In genomic region chr18:12007063-12007462, GRCh38 we compare ENCODE assay signal across 2 cellular contexts.
A peak's percentile ranks its signal among the peaks of the same experiment; 100 is the strongest.
TF ChIP-seq lines count a peak whose summit lies in the region.

No MANE protein-coding gene starts in this region.

TF ChIP-seq in IMR-90, 13 proteins besides CTCF, POLR2A, EP300 and RAD21:
- TF ChIP-seq CHD1 (IDR thresholded peaks at IDR 0.05; ENCODE audit: low read depth, low read length) = no peak
- TF ChIP-seq MAZ (IDR thresholded peaks at IDR 0.05; ENCODE audit: borderline replicate concordance, low read depth, low read length) = no peak
- TF ChIP-seq RCOR1 (IDR thresholded peaks at IDR 0.05; ENCODE audit: insufficient replicate concordance, low read length) = no peak
- TF ChIP-seq BHLHE40 (IDR thresholded peaks at IDR 0.05; ENCODE audit: low read depth, low read length) = no peak
- TF ChIP-seq NFE2L2 (IDR thresholded peaks at IDR 0.05; ENCODE audit: low read depth, low read length) = no peak
- TF ChIP-seq ELK1 (IDR thresholded peaks at IDR 0.05; ENCODE audit: borderline replicate concordance, low read depth, low read length) = no peak
- no peak for TF ChIP-seq SMC3 (IDR thresholded peaks at IDR 0.05; ENCODE audit: low read depth, low read length)
- TF ChIP-seq MAFK (IDR thresholded peaks at IDR 0.05; ENCODE audit: low read depth, low read length) = no peak
- no peak for TF ChIP-seq USF2 (IDR thresholded peaks at IDR 0.05; ENCODE audit: low read depth, low read length)
- TF ChIP-seq FOS (IDR thresholded peaks at IDR 0.05; ENCODE audit: low read depth, low read length) = no peak
- no peak for TF ChIP-seq CEBPB (IDR thresholded peaks at IDR 0.05; ENCODE audit: low read depth, low read length)
- no peak for TF ChIP-seq RFX5 (IDR thresholded peaks at IDR 0.05; ENCODE audit: low read depth, low read length)
- no peak for TF ChIP-seq MXI1 (IDR thresholded peaks at IDR 0.05; ENCODE audit: borderline replicate concordance, low read depth, low read length)
TF ChIP-seq in IMR-90: peak in this region for 0.

TF ChIP-seq in K562, 482 proteins besides CTCF, POLR2A, EP300 and RAD21:
- TF ChIP-seq ZNF316 (IDR thresholded peaks at IDR 0.05) = no peak
- 0 out of 2 replicates have a peak, but pooled peaks have one; percentile 11 for TF ChIP-seq USF2 (CRISPR knock-in tag; IDR thresholded peaks at IDR 0.05)
- 0 out of 2 replicates have a peak, but pooled peaks have one; percentile 11 for TF ChIP-seq USF1 (CRISPR knock-in tag; IDR thresholded peaks at IDR 0.05)
